ENCODE assay signal across 1 cellular context in genomic region chr2:9169310-9170107, GRCh38.
TF ChIP-seq lines count a peak whose summit lies in the region.

No MANE protein-coding gene starts in this region.

TF ChIP-seq in K562, 482 proteins besides CTCF, POLR2A, EP300 and RAD21 (continued from another document and continues in another):
- TF ChIP-seq, protein P1, sequence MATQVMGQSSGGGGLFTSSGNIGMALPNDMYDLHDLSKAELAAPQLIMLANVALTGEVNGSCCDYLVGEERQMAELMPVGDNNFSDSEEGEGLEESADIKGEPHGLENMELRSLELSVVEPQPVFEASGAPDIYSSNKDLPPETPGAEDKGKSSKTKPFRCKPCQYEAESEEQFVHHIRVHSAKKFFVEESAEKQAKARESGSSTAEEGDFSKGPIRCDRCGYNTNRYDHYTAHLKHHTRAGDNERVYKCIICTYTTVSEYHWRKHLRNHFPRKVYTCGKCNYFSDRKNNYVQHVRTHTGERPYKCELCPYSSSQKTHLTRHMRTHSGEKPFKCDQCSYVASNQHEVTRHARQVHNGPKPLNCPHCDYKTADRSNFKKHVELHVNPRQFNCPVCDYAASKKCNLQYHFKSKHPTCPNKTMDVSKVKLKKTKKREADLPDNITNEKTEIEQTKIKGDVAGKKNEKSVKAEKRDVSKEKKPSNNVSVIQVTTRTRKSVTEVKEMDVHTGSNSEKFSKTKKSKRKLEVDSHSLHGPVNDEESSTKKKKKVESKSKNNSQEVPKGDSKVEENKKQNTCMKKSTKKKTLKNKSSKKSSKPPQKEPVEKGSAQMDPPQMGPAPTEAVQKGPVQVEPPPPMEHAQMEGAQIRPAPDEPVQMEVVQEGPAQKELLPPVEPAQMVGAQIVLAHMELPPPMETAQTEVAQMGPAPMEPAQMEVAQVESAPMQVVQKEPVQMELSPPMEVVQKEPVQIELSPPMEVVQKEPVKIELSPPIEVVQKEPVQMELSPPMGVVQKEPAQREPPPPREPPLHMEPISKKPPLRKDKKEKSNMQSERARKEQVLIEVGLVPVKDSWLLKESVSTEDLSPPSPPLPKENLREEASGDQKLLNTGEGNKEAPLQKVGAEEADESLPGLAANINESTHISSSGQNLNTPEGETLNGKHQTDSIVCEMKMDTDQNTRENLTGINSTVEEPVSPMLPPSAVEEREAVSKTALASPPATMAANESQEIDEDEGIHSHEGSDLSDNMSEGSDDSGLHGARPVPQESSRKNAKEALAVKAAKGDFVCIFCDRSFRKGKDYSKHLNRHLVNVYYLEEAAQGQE (CRISPR knock-in tag; IDR thresholded peaks at IDR 0.05; ENCODE audit: low read depth) = peak; percentile 66; the same call in 1 of the 2 replicates
- TF ChIP-seq NFIX (CRISPR knock-in tag; IDR thresholded peaks at IDR 0.05; ENCODE audit: low read depth) (peak; percentile 62), NR4A1 (CRISPR knock-in tag; IDR thresholded peaks at IDR 0.05) (peak; percentile 86; the same call in 1 of the 2 replicates), NR4A1 (tag; IDR thresholded peaks at IDR 0.05) (peak; percentile 100), KLF1 (tag; IDR thresholded peaks at IDR 0.05) (0 out of 2 replicates have a peak, but pooled peaks have one; percentile 42), ZNF133 (CRISPR knock-in tag; IDR thresholded peaks at IDR 0.05) (peak; percentile 80; the same call in 1 of the 2 replicates), ZNF695 (CRISPR knock-in tag; IDR thresholded peaks at IDR 0.05) (peak; percentile 92), U2AF1 (optimal IDR thresholded peaks at IDR 0.05; ENCODE audit: low read depth, low read length) (no peak), ARID3B (CRISPR knock-in tag; IDR thresholded peaks at IDR 0.05; ENCODE audit: borderline replicate concordance) (peak; percentile 75; the same call in 1 of the 2 replicates), ZNF668 (CRISPR knock-in tag; IDR thresholded peaks at IDR 0.05) (peak; percentile 95), NR2C1 (IDR thresholded peaks at IDR 0.05) (no peak), NR2C1 (tag; IDR thresholded peaks at IDR 0.05) (peak; percentile 93), CHCHD3 (CRISPR knock-in tag; IDR thresholded peaks at IDR 0.05) (no peak), STAT5B (CRISPR knock-in tag; IDR thresholded peaks at IDR 0.05) (peak; percentile 62; the same call in 1 of the 2 replicates), TARDBP (IDR thresholded peaks at IDR 0.05) (no peak), ZNF764 (CRISPR knock-in tag; IDR thresholded peaks at IDR 0.05; ENCODE audit: low read depth) (no peak; the same call in 1 of the 2 replicates), SETDB1 (IDR thresholded peaks at IDR 0.05; ENCODE audit: low read length) (no peak), LEF1 (IDR thresholded peaks at IDR 0.05) (no peak), ZNF699 (CRISPR knock-in tag; IDR thresholded peaks at IDR 0.05; ENCODE audit: insufficient replicate concordance) (peak; percentile 80), ZNF75A (CRISPR knock-in tag; IDR thresholded peaks at IDR 0.05) (peak; percentile 80; the same call in 1 of the 2 replicates), ZNF696 (CRISPR knock-in tag; conservative IDR thresholded peaks at IDR 0.05) (peak; percentile 80; the same call in 1 of the 2 replicates), HBP1 (CRISPR knock-in tag; IDR thresholded peaks at IDR 0.05) (peak; percentile 89), SRSF9 (IDR thresholded peaks at IDR 0.05; ENCODE audit: borderline replicate concordance, low read depth, low read length) (no peak), E4F1 (CRISPR knock-in tag; IDR thresholded peaks at IDR 0.05; ENCODE audit: borderline replicate concordance) (peak; percentile 75; the same call in 1 of the 2 replicates), NFE2L1 (tag; IDR thresholded peaks at IDR 0.05; ENCODE audit: borderline replicate concordance, low read depth) (peak; percentile 70), KDM5B (IDR thresholded peaks at IDR 0.05; ENCODE audit: insufficient replicate concordance, low read depth, low read length) (no peak), FOXM1 (IDR thresholded peaks at IDR 0.05; ENCODE audit: low read depth) (no peak), FOXM1 (CRISPR knock-in tag; IDR thresholded peaks at IDR 0.05; ENCODE audit: low read depth) (no peak), ZZZ3 (IDR thresholded peaks at IDR 0.05) (no peak), SMAD3 (CRISPR knock-in tag; conservative IDR thresholded peaks at IDR 0.05) (peak; percentile 95), MECOM (CRISPR knock-in tag; IDR thresholded peaks at IDR 0.05) (peak; percentile 95), NCOA4 (IDR thresholded peaks at IDR 0.05; ENCODE audit: partially characterized antibody) (no peak), THAP7 (CRISPR knock-in tag; IDR thresholded peaks at IDR 0.05) (no peak), ZNF408 (CRISPR knock-in tag; IDR thresholded peaks at IDR 0.05; ENCODE audit: low read depth) (no peak), KAT2B (IDR thresholded peaks at IDR 0.05; ENCODE audit: low read depth, low read length) (no peak), TCF15 (CRISPR knock-in tag; IDR thresholded peaks at IDR 0.05) (peak; percentile 96), ELF4 (CRISPR knock-in tag; IDR thresholded peaks at IDR 0.05) (peak; percentile 69; the same call in 1 of the 2 replicates), NR0B1 (IDR thresholded peaks at IDR 0.05; ENCODE audit: partially characterized antibody) (no peak)
- TF ChIP-seq, protein P2, sequence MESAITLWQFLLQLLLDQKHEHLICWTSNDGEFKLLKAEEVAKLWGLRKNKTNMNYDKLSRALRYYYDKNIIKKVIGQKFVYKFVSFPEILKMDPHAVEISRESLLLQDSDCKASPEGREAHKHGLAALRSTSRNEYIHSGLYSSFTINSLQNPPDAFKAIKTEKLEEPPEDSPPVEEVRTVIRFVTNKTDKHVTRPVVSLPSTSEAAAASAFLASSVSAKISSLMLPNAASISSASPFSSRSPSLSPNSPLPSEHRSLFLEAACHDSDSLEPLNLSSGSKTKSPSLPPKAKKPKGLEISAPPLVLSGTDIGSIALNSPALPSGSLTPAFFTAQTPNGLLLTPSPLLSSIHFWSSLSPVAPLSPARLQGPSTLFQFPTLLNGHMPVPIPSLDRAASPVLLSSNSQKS (CRISPR knock-in tag; IDR thresholded peaks at IDR 0.05) = peak; percentile 86; the same call in 1 of the 2 replicates
- TF ChIP-seq, protein P3, sequence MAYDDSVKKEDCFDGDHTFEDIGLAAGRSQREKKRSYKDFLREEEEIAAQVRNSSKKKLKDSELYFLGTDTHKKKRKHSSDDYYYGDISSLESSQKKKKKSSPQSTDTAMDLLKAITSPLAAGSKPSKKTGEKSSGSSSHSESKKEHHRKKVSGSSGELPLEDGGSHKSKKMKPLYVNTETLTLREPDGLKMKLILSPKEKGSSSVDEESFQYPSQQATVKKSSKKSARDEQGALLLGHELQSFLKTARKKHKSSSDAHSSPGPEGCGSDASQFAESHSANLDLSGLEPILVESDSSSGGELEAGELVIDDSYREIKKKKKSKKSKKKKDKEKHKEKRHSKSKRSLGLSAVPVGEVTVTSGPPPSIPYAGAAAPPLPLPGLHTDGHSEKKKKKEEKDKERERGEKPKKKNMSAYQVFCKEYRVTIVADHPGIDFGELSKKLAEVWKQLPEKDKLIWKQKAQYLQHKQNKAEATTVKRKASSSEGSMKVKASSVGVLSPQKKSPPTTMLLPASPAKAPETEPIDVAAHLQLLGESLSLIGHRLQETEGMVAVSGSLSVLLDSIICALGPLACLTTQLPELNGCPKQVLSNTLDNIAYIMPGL (CRISPR knock-in tag; IDR thresholded peaks at IDR 0.05) = no peak
- TF ChIP-seq, protein P4, sequence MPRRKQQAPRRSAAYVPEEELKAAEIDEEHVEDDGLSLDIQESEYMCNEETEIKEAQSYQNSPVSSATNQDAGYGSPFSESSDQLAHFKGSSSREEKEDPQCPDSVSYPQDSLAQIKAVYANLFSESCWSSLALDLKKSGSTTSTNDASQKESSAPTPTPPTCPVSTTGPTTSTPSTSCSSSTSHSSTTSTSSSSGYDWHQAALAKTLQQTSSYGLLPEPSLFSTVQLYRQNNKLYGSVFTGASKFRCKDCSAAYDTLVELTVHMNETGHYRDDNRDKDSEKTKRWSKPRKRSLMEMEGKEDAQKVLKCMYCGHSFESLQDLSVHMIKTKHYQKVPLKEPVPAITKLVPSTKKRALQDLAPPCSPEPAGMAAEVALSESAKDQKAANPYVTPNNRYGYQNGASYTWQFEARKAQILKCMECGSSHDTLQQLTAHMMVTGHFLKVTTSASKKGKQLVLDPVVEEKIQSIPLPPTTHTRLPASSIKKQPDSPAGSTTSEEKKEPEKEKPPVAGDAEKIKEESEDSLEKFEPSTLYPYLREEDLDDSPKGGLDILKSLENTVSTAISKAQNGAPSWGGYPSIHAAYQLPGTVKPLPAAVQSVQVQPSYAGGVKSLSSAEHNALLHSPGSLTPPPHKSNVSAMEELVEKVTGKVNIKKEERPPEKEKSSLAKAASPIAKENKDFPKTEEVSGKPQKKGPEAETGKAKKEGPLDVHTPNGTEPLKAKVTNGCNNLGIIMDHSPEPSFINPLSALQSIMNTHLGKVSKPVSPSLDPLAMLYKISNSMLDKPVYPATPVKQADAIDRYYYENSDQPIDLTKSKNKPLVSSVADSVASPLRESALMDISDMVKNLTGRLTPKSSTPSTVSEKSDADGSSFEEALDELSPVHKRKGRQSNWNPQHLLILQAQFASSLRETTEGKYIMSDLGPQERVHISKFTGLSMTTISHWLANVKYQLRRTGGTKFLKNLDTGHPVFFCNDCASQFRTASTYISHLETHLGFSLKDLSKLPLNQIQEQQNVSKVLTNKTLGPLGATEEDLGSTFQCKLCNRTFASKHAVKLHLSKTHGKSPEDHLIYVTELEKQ (CRISPR knock-in tag; IDR thresholded peaks at IDR 0.05) = peak; percentile 95
- TF ChIP-seq, protein P5, sequence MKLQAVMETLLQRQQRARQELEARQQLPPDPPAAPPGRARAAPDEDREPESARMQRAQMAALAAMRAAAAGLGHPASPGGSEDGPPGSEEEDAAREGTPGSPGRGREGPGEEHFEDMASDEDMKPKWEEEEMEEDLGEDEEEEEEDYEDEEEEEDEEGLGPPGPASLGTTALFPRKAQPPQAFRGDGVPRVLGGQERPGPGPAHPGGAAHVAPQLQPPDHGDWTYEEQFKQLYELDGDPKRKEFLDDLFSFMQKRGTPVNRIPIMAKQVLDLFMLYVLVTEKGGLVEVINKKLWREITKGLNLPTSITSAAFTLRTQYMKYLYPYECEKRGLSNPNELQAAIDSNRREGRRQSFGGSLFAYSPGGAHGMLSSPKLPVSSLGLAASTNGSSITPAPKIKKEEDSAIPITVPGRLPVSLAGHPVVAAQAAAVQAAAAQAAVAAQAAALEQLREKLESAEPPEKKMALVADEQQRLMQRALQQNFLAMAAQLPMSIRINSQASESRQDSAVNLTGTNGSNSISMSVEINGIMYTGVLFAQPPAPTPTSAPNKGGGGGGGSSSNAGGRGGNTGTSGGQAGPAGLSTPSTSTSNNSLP (IDR thresholded peaks at IDR 0.05; ENCODE audit: borderline replicate concordance, low read depth, low read length) = 0 out of 2 replicates have a peak, but pooled peaks have one; percentile 20
